In genomic region chr19:45774765-45775164, GRCh38 we compare ENCODE assay signal across 18 cellular contexts. TPM values are rescaled to one million over a fixed set of nuclear protein-coding genes. Genes with fewer than 3 reads are reported as not detected.
A peak's percentile ranks its signal among the peaks of the same experiment; 100 is the strongest.
DNase-seq lines count a peak whose midpoint lies in the region; FAIRE-seq and TF ChIP-seq lines count a peak whose summit lies in the region.
"Had no signal": no experiment of that assay in that cellular context is flagged by ENCODE, and none has a peak within 500 bp of the region (broad histone marks: within the 10 kb centered on the region; RNA-seq: fewer than 3 reads in every experiment).

No MANE protein-coding gene starts in this region.

- H2BK15ac ChIP-seq in H1 (ENCODE audit: low read length), result no peak overlapping the region

- H2BK5ac ChIP-seq in H1 (ENCODE audit: low read depth, low read length), result no peak overlapping the region

- peak in 1 of 2 experiments; percentile 36; a peak in 2 of 4 replicates for TF ChIP-seq RAD21 in H1 (IDR thresholded peaks at IDR 0.05 in 1 of 2, conservative IDR thresholded peaks at IDR 0.05 in 1 of 2; ENCODE audit: low read depth in 2 of 2, low read length in 2 of 2)

- peak; percentile 95 for DNase-seq in H7
- DNase-seq in H1 (ENCODE audit: low read depth in 1 of 2, low spot score in 2 of 2), result peak; percentile 81 to 87
- peak in 3 of 5 donors; percentile 32 to 44 (median 38) for DNase-seq in ovary
- no peak for DNase-seq in activated CD8-positive, alpha-beta memory T cell treated with anti-CD3 and anti-CD28 coated beads for 24 hours
- DNase-seq in NCI-H128 (lab: John Stamatoyannopoulos, UW; ENCODE audit: unreplicated experiment), result no peak
- DNase-seq: activated CD8-positive, alpha-beta T cell treated with anti-CD3 and anti-CD28 coated beads for 36 hours; activated T-cell treated with anti-CD3 and anti-CD28 coated beads, Interleukin-2, amount 50 U/mL, for 72 hours; central memory CD4-positive, alpha-beta T cell; DMS79; lower lobe of right lung; naive thymus-derived CD4-positive, alpha-beta T cell; NCI-H1694 had no signal

- no peaks in the 10 kb centered on the region for H3K79me1 ChIP-seq in H1 (ENCODE audit: low read depth, low read length)

- CTCF ChIA-PET in H1 (lab: Charles Lee; ENCODE audit: partially characterized antibody), result interaction anchor here (0.6 to 3.0 kb wide), 16 partner anchors 8 to 107 kb away, joined by 3 to 15 read pairs (median 4); partner anchors contain the start of gene DMWD

- TF ChIP-seq CTCF in H1 (IDR thresholded peaks at IDR 0.05; ENCODE audit: control extremely low read depth in 1 of 3, insufficient read depth in 1 of 3, low read depth in 1 of 3, low read length in 3 of 3) (peak; percentile 77 to 93 (median 83)), ovary (IDR thresholded peaks at IDR 0.05) (no peak)

- no peak overlapping the region for H2BK120ac ChIP-seq in H1 (replicated peaks; ENCODE audit: low read depth, low read length)

- no peak overlapping the region for H2AFZ ChIP-seq in H1 (ENCODE audit: low read length)

- 70% methylated on average over 9 of the region's 9 CpGs; no CpG with 5 or more reads in 1 of the 2 experiments for WGBS in H1 (ENCODE audit: extremely low coverage in 1 of 2, insufficient coverage in 1 of 2, insufficient read length in 1 of 2, insufficient replicate concordance in 2 of 2, low coverage in 1 of 2, low lambda C conversion rate in 2 of 2, missing lambda C conversion rate in 1 of 2), 2 experiments
- 86 to 88% (median 87%) methylated on average over 9 of the region's 9 CpGs for WGBS in ovary, 3 donors

- H3K23me2 ChIP-seq in H1 (ENCODE audit: low read depth, low read length), result peaks cover 15% of the 10 kb centered on the region

- no peak overlapping the region for H4K5ac ChIP-seq in H1 (ENCODE audit: insufficient read length, low read depth, low read length)

- intact Hi-C loops in ovary (cut with DNase I), result no loop called here

- no peak overlapping the region for H3K14ac ChIP-seq in H1 (ENCODE audit: insufficient read length)

- no peak overlapping the region for H4K91ac ChIP-seq in H1 (replicated peaks; ENCODE audit: insufficient read length, low read length)

- H3K4me1 ChIP-seq in H1 (replicated peaks in 1 of 4; ENCODE audit: control insufficient read depth in 3 of 4, insufficient read depth in 4 of 4, low read length in 3 of 4), result peaks cover 0 to 11% (median 7%) of the 10 kb centered on the region in 4 experiments; a peak in 6 of 7 replicates
- peaks cover 6% of the 10 kb centered on the region for H3K4me1 ChIP-seq in ovary (ENCODE audit: insufficient read depth)

- no peak overlapping the region for H3K18ac ChIP-seq in H1 (ENCODE audit: extremely low read depth, low read length)

- peaks cover 2% of the 10 kb centered on the region for H3K36me3 ChIP-seq in H7 (replicated peaks; ENCODE audit: control insufficient read depth, insufficient read depth, low read length)
- peaks cover 6 to 10% (median 7%) of the 10 kb centered on the region in 4 experiments; a peak in 5 of 8 replicates for H3K36me3 ChIP-seq in H1 (ENCODE audit: control insufficient read depth in 2 of 4, insufficient read depth in 4 of 4, low read length in 3 of 4)
- no peaks in the 10 kb centered on the region for H3K36me3 ChIP-seq in ovary

- H3K4ac ChIP-seq in H1 (replicated peaks; ENCODE audit: insufficient read length, low read depth, low read length), result no peak overlapping the region

- H3K23ac ChIP-seq in H1 (ENCODE audit: insufficient read length), result no peak overlapping the region

- H2BK20ac ChIP-seq in H1 (ENCODE audit: low read length), result no peak overlapping the region

- peak; percentile 85 for FAIRE-seq in H1 (lab: Jason Lieb, UNC)
- FAIRE-seq: endometrium, frontal cortex had no signal

- H3K27ac ChIP-seq in H1 (ENCODE audit: low read depth, low read length) (no peak overlapping the region), ovary (no peak overlapping the region)
- H3K27ac ChIP-seq: lower lobe of right lung, prostate gland, VCaP had no signal

- no peaks in the 10 kb centered on the region for H3K79me2 ChIP-seq in H1 (ENCODE audit: control insufficient read depth in 1 of 2, insufficient read depth in 2 of 2, low read length in 2 of 2)

- no peak overlapping the region for H3K4me2 ChIP-seq in H1 (ENCODE audit: insufficient read depth in 1 of 2, low read depth in 2 of 2, low read length in 2 of 2)

- H3K4me3 ChIP-seq in H7 (ENCODE audit: insufficient read depth, low read depth, low read length), result no peak overlapping the region
- no peak overlapping the region for H3K4me3 ChIP-seq in H1 (ENCODE audit: extremely low read depth in 1 of 4, insufficient read depth in 2 of 4, low read depth in 3 of 4, low read length in 4 of 4)
- no peak overlapping the region for H3K4me3 ChIP-seq in ovary
- H3K4me3 ChIP-seq: lower lobe of right lung, prostate gland had no signal

- peaks cover 3 to 4% of the 10 kb centered on the region in 2 experiments for H4K20me1 ChIP-seq in H1 (replicated peaks in 1 of 2; ENCODE audit: control insufficient read depth in 1 of 2, insufficient read depth in 2 of 2, low read length in 2 of 2)

- no peak overlapping the region for H2AK5ac ChIP-seq in H1 (ENCODE audit: low read depth, low read length)

- TF ChIP-seq POLR2A in H1 (IDR thresholded peaks at IDR 0.05; ENCODE audit: control extremely low read depth in 1 of 2, low read depth in 2 of 2, low read length in 2 of 2) (no peak), ovary (IDR thresholded peaks at IDR 0.05) (no peak)

- no peaks in the 10 kb centered on the region for H3K9me3 ChIP-seq in H1 (ENCODE audit: insufficient read depth in 2 of 2, low read depth in 1 of 2, low read length in 1 of 2)
- no peaks in the 10 kb centered on the region for H3K9me3 ChIP-seq in ovary
- H3K9me3 ChIP-seq: lower lobe of right lung, prostate gland had no signal

- no peak overlapping the region for H3K56ac ChIP-seq in H1 (replicated peaks; ENCODE audit: insufficient read length, low read depth, low read length)

- POLR2A ChIA-PET in H1 (lab: Charles Lee; ENCODE audit: partially characterized antibody), result interaction anchor here (0.8 to 12.8 kb wide), 9 partner anchors 6 to 57 kb away, joined by 3 to 175 read pairs (median 4); partner anchors contain the start of genes DMPK and RSPH6A

- H3K27me3 ChIP-seq in H7 (ENCODE audit: control insufficient read depth, insufficient read depth, low read length) (peaks cover 10% of the 10 kb centered on the region; the same call in 1 of the 2 replicates), H1 (replicated peaks in 1 of 4; ENCODE audit: control insufficient read depth in 3 of 4, extremely low read depth in 1 of 4, insufficient read depth in 3 of 4, low read length in 3 of 4) (peaks cover 0 to under 1% (median 0%) of the 10 kb centered on the region in 4 experiments; a peak in 1 of 7 replicates), ovary (no peaks in the 10 kb centered on the region)

- H3K9ac ChIP-seq in H1 (replicated peaks in 1 of 4; ENCODE audit: extremely low read depth in 1 of 4, low read depth in 3 of 4, low read length in 3 of 4), result no peak overlapping the region

- H2BK12ac ChIP-seq in H1 (ENCODE audit: low read depth, low read length), result no peak overlapping the region

- TF ChIP-seq EP300 in H1 (IDR thresholded peaks at IDR 0.05; ENCODE audit: borderline replicate concordance in 1 of 2, low read depth in 2 of 2, low read length in 2 of 2) (no peak), ovary (IDR thresholded peaks at IDR 0.05) (no peak)

- H4K8ac ChIP-seq in H1 (ENCODE audit: extremely low read depth, insufficient read depth, low read length), result no peak overlapping the region

RNA-seq across cellular contexts. Expression of gene SIX5, which starts 5.7 kb away (rescaled TPM):
- total RNA-seq in H7 (2014; rRNA removed; shearing (Covaris generic)), result 18.7 and 22.0 TPM in 2 replicates
- total RNA-seq in H1 (2021; fragmentation: NEBNext Ultra II Directional; extraction: Animal tissue kit (Norgen Biotek cat#: 25700)), result 24.2 and 27.3 TPM in 2 replicates
- polyA plus RNA-seq in H1 (2011; rRNA removed) (20.9 and 37.2 TPM in 2 replicates), ovary (10 to 100 TPM in 1 of 2 donors, 1 to 10 TPM in 1; 5.4 to 43.5 TPM)
- 21.5 TPM for polyA plus RNA-seq in H1 (2011; cell fraction: cytosol; rRNA removed)
- 69.2 TPM for polyA plus RNA-seq in H1 (2011; cell fraction: nucleus; rRNA removed)
- polyA plus RNA-seq in H1 (2012, experiment 1 of 2), result 7.1 to 16.2 TPM (median 15.3 TPM) in 4 replicates
- polyA plus RNA-seq in H1 (2012, experiment 2 of 2), result 8.7 TPM
- polyA plus RNA-seq in H1 (2013, experiment 1 of 2), result 15.1 TPM
- 13.5 TPM for polyA plus RNA-seq in H1 (2013, experiment 2 of 2)
- polyA minus RNA-seq in H1 (2011; rRNA and poly(A)+ RNA removed), result 4.6 and 6.7 TPM in 2 replicates
- polyA minus RNA-seq in H1 (2011; cell fraction: cytosol; rRNA and poly(A)+ RNA removed), result 18.0 TPM
- 19.0 TPM for polyA minus RNA-seq in H1 (2011; cell fraction: nucleus; rRNA and poly(A)+ RNA removed)
- 10 to 100 TPM; 21.0 to 64.4 (median 44.4) TPM for total RNA-seq in ovary

RNA-seq across cellular contexts. Expression of gene DMPK, which starts 7.5 kb away (rescaled TPM):
- 6.4 and 18.8 TPM in 2 replicates for total RNA-seq in H7 (2014; rRNA removed; shearing (Covaris generic))
- 27.4 and 28.2 TPM in 2 replicates for total RNA-seq in H1 (2021; fragmentation: NEBNext Ultra II Directional; extraction: Animal tissue kit (Norgen Biotek cat#: 25700))
- polyA plus RNA-seq in H1 (2011; rRNA removed) (13.7 and 25.3 TPM in 2 replicates), ovary (10 to 100 TPM; 24.3 to 56.7 TPM)
- polyA plus RNA-seq in H1 (2011; cell fraction: cytosol; rRNA removed), result 18.9 TPM
- 155 TPM for polyA plus RNA-seq in H1 (2011; cell fraction: nucleus; rRNA removed)
- 18.9 to 42.0 TPM (median 34.4 TPM) in 4 replicates for polyA plus RNA-seq in H1 (2012, experiment 1 of 2)
- polyA plus RNA-seq in H1 (2012, experiment 2 of 2), result 23.6 TPM
- polyA plus RNA-seq in H1 (2013, experiment 1 of 2), result 12.6 TPM
- polyA plus RNA-seq in H1 (2013, experiment 2 of 2), result 10.9 TPM
- polyA minus RNA-seq in H1 (2011; rRNA and poly(A)+ RNA removed), result 7.1 and 11.1 TPM in 2 replicates
- polyA minus RNA-seq in H1 (2011; cell fraction: cytosol; rRNA and poly(A)+ RNA removed), result 7.6 TPM
- 26.5 TPM for polyA minus RNA-seq in H1 (2011; cell fraction: nucleus; rRNA and poly(A)+ RNA removed)
- total RNA-seq in ovary, result 100 to 1,000 TPM in 2 of 7 donors, 10 to 100 TPM in 5; 21.0 to 105 (median 62.5) TPM

RNA-seq across cellular contexts. Expression of gene DMWD, which starts 17.9 kb away (rescaled TPM):
- total RNA-seq in H7 (2014; rRNA removed; shearing (Covaris generic)), result 35.9 and 47.1 TPM in 2 replicates
- 41.0 and 41.6 TPM in 2 replicates for total RNA-seq in H1 (2021; fragmentation: NEBNext Ultra II Directional; extraction: Animal tissue kit (Norgen Biotek cat#: 25700))
- polyA plus RNA-seq in H1 (2011; rRNA removed) (13.6 and 23.7 TPM in 2 replicates), ovary (10 to 100 TPM; 11.4 to 33.9 TPM)
- 14.6 TPM for polyA plus RNA-seq in H1 (2011; cell fraction: cytosol; rRNA removed)
- polyA plus RNA-seq in H1 (2011; cell fraction: nucleus; rRNA removed), result 83.4 TPM
- polyA plus RNA-seq in H1 (2012, experiment 1 of 2), result 18.1 to 24.8 TPM (median 20.7 TPM) in 4 replicates
- polyA plus RNA-seq in H1 (2012, experiment 2 of 2), result 14.5 TPM
- polyA plus RNA-seq in H1 (2013, experiment 1 of 2), result 18.6 TPM
- polyA plus RNA-seq in H1 (2013, experiment 2 of 2), result 17.7 TPM
- 18.0 and 24.8 TPM in 2 replicates for polyA minus RNA-seq in H1 (2011; rRNA and poly(A)+ RNA removed)
- polyA minus RNA-seq in H1 (2011; cell fraction: cytosol; rRNA and poly(A)+ RNA removed), result 23.3 TPM
- polyA minus RNA-seq in H1 (2011; cell fraction: nucleus; rRNA and poly(A)+ RNA removed), result 61.6 TPM
- 10 to 100 TPM; 28.4 to 85.4 (median 61.1) TPM for total RNA-seq in ovary

RNA-seq across cellular contexts. Expression of gene RSPH6A, which starts 40.3 kb away (rescaled TPM):
- 0.38 and 0.44 TPM in 2 replicates for total RNA-seq in H7 (2014; rRNA removed; shearing (Covaris generic))
- total RNA-seq in H1 (2021; fragmentation: NEBNext Ultra II Directional; extraction: Animal tissue kit (Norgen Biotek cat#: 25700)), result 0.19 and 0.25 TPM in 2 replicates
- polyA plus RNA-seq in H1 (2011; rRNA removed), result 0.05 TPM in 2 replicates
- 0.05 TPM for polyA plus RNA-seq in H1 (2011; cell fraction: cytosol; rRNA removed)
- 0.43 TPM for polyA plus RNA-seq in H1 (2011; cell fraction: nucleus; rRNA removed)
- polyA plus RNA-seq in H1 (2012, experiment 1 of 2), result 0.12 TPM in 1 of 4 replicates, not detected in the others
- 0.09 TPM for polyA plus RNA-seq in H1 (2012, experiment 2 of 2)
- polyA plus RNA-seq in H1 (2013, experiment 1 of 2), result 0.08 TPM
- 0.06 TPM for polyA plus RNA-seq in H1 (2013, experiment 2 of 2)
- 0.22 and 0.35 TPM in 2 replicates for polyA minus RNA-seq in H1 (2011; rRNA and poly(A)+ RNA removed)
- not detected for polyA minus RNA-seq in H1 (2011; cell fraction: cytosol; rRNA and poly(A)+ RNA removed)
- 1.4 TPM for polyA minus RNA-seq in H1 (2011; cell fraction: nucleus; rRNA and poly(A)+ RNA removed)
- total RNA-seq in ovary, result under 1 TPM in 2 of 7 donors, not detected in 5; 0.13 to 0.15 TPM
- polyA plus RNA-seq in ovary, result not detected
- total RNA-seq: frontal cortex had no signal
- polyA plus RNA-seq: BJ; naive thymus-derived CD4-positive, alpha-beta T cell had no signal

RNA-seq across cellular contexts. Expression of gene MEIOSIN, which starts 41.5 kb away (rescaled TPM):
- not detected in 2 replicates for total RNA-seq in H7 (2014; rRNA removed; shearing (Covaris generic))
- not detected in 2 replicates for total RNA-seq in H1 (2021; fragmentation: NEBNext Ultra II Directional; extraction: Animal tissue kit (Norgen Biotek cat#: 25700))
- polyA plus RNA-seq in H1 (2011; rRNA removed) (0.11 and 0.14 TPM in 2 replicates), ovary (not detected)
- polyA plus RNA-seq in H1 (2011; cell fraction: cytosol; rRNA removed), result 0.06 TPM
- 0.09 TPM for polyA plus RNA-seq in H1 (2011; cell fraction: nucleus; rRNA removed)
- polyA plus RNA-seq in H1 (2012, experiment 1 of 2), result 0.07 to 0.09 TPM (median 0.08 TPM) in 3 of 4 replicates, not detected in the other
- polyA plus RNA-seq in H1 (2012, experiment 2 of 2), result not detected
- polyA plus RNA-seq in H1 (2013, experiment 1 of 2), result 0.06 TPM
- polyA plus RNA-seq in H1 (2013, experiment 2 of 2), result 0.07 TPM
- polyA minus RNA-seq in H1 (2011; rRNA and poly(A)+ RNA removed), result 0.16 TPM in 1 of 2 replicates, not detected in the other
- polyA minus RNA-seq in H1 (2011; cell fraction: cytosol; rRNA and poly(A)+ RNA removed), result not detected
- polyA minus RNA-seq in H1 (2011; cell fraction: nucleus; rRNA and poly(A)+ RNA removed), result not detected
- total RNA-seq in ovary, result not detected
- total RNA-seq: activated CD8-positive, alpha-beta T cell treated with anti-CD3 and anti-CD28 coated beads for 36 hours; frontal cortex; lower lobe of right lung; MCF 10A; naive thymus-derived CD4-positive, alpha-beta T cell had no signal
- polyA plus RNA-seq: BJ; naive thymus-derived CD4-positive, alpha-beta T cell had no signal

Comparison
In these comparisons a context has a peak if more than half of its experiments do, and no peak if none do; other contexts are left out.
1. DNase-seq: peak in H7 (single experiment), H1 (2 of 2) and ovary (3 of 5); none in activated CD8-positive, alpha-beta memory T cell treated with anti-CD3 and anti-CD28 coated beads for 24 hours (single experiment) and NCI-H128 (single experiment).
2. CTCF ChIP-seq: peak in H1 (3 of 3); none in ovary (0 of 3).